In genomic region chr6:6851059-6851658, GRCh38 we compare ENCODE assay signal across 8 cellular contexts.
DNase-seq lines count a peak whose midpoint lies in the region; ATAC-seq and TF ChIP-seq lines count a peak whose summit lies in the region.

No MANE protein-coding gene starts in this region.

- ATAC-seq in HG03139 (IDR thresholded peaks at IDR 0.05; ENCODE audit: unreplicated experiment), result no peak
- no peak for ATAC-seq in GM19324 (IDR thresholded peaks at IDR 0.05; ENCODE audit: low FRiP score, unreplicated experiment)

- H3K4me2 ChIP-seq in OCI-LY7 (ENCODE audit: low read length), result no peak overlapping the region

- no TSS peak for BruUV-seq in OCI-LY7 (replicated peaks; lab: Mats Ljungman, UMichigan)

- H3K9me3 ChIP-seq in OCI-LY7 (ENCODE audit: low read length) (no peaks in the 10 kb centered on the region), prostate gland (no peaks in the 10 kb centered on the region)

- no peaks in the 10 kb centered on the region for H3K27me3 ChIP-seq in prostate gland (replicated peaks; ENCODE audit: insufficient read depth)

- in situ Hi-C loops in G401 (cut with HindIII; ENCODE audit: low sequenced_read_pairs), result no loop called here

- H4K20me1 ChIP-seq in OCI-LY7 (ENCODE audit: insufficient read depth, low read length), result no peaks in the 10 kb centered on the region

- H3K9me2 ChIP-seq in OCI-LY7 (ENCODE audit: insufficient read depth, low read length), result no peaks in the 10 kb centered on the region

- H3K4me3 ChIP-seq in OCI-LY7 (ENCODE audit: low read depth, low read length, poor library complexity, severe bottlenecking), result no peak overlapping the region
- H3K4me3 ChIP-seq in fibroblast of the aortic adventitia (ENCODE audit: low read depth, low read length), result no peak overlapping the region
- no peak overlapping the region for H3K4me3 ChIP-seq in prostate gland

- H2AFZ ChIP-seq in OCI-LY7 (ENCODE audit: low read length), result no peak overlapping the region

- intact Hi-C loops in OCI-LY7 (cut with micrococcal nuclease; ENCODE audit: unreplicated experiment), result no loop called here
- intact Hi-C loops in prostate gland (cut with DNase I), result no loop called here

- TF ChIP-seq CTCF in OCI-LY7 (conservative IDR thresholded peaks at IDR 0.05; ENCODE audit: low read length), result no peak
- TF ChIP-seq CTCF in fibroblast of the aortic adventitia (IDR thresholded peaks at IDR 0.05; ENCODE audit: insufficient read depth, low read length), result no peak
- no peak for TF ChIP-seq CTCF in prostate gland (IDR thresholded peaks at IDR 0.05)

- POLR2A ChIA-PET in OCI-LY7 (lab: Charles Lee), result interaction anchor here (0.9 to 1.2 kb wide), 3 partner anchors 9 to 961 kb away, joined by 3 read pairs; no protein-coding TSS in a partner anchor

- DNase-seq in G401 (ENCODE audit: low spot score) (peak; percentile 8), OCI-LY7 (ENCODE audit: low spot score) (peak; percentile 5), fibroblast of the aortic adventitia (ENCODE audit: low read depth) (peak; percentile 99), prostate gland (ENCODE audit: low spot score) (peak; percentile 31), D341Med (ENCODE audit: low spot score) (no peak)
- DNase-seq in activated naive CD4-positive, alpha-beta T cell treated with Interleukin-2 at 50 U/mL for 16 hours, result no peak

- no peak for TF ChIP-seq POLR2A in prostate gland (IDR thresholded peaks at IDR 0.05)

- no peaks in the 10 kb centered on the region for H3K79me2 ChIP-seq in OCI-LY7 (ENCODE audit: insufficient read depth, low read depth, low read length)

- CTCF ChIA-PET in OCI-LY7 (lab: Charles Lee; ENCODE audit: unreplicated experiment), result no interaction called here

- H3K36me3 ChIP-seq in OCI-LY7 (ENCODE audit: insufficient read depth, low read length), result no peaks in the 10 kb centered on the region
- H3K36me3 ChIP-seq in prostate gland, result no peaks in the 10 kb centered on the region

- no peak overlapping the region for H3K27ac ChIP-seq in OCI-LY7 (ENCODE audit: low read depth, low read length, poor library complexity, severe bottlenecking)
- H3K27ac ChIP-seq in prostate gland, result no peak overlapping the region

- H3K4me1 ChIP-seq in OCI-LY7 (ENCODE audit: insufficient read depth, low read length, poor library complexity, severe bottlenecking) (no peaks in the 10 kb centered on the region), prostate gland (replicated peaks) (no peaks in the 10 kb centered on the region)

- WGBS in prostate gland, result 40% methylated on average over 6 of the region's 6 CpGs

Comparison
In these comparisons a context has a peak if more than half of its experiments do, and no peak if none do; other contexts are left out.
1. DNase-seq: peak in G401 (single experiment), OCI-LY7 (single experiment), fibroblast of the aortic adventitia (single experiment) and prostate gland (single experiment); none in activated naive CD4-positive, alpha-beta T cell treated with Interleukin-2 at 50 U/mL for 16 hours (single experiment) and D341Med (single experiment).